8 cellular contexts compared by ENCODE assay signal in genomic region chr1:225777583-225778411, GRCh38. TPM values are rescaled to one million over a fixed set of nuclear protein-coding genes. Genes with fewer than 3 reads are reported as not detected.
A peak's percentile ranks its signal among the peaks of the same experiment; 100 is the strongest.
DNase-seq lines count a peak whose midpoint lies in the region; ATAC-seq and TF ChIP-seq lines count a peak whose summit lies in the region.

A gene with protein sequence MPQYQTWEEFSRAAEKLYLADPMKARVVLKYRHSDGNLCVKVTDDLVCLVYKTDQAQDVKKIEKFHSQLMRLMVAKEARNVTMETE (plus strand): TSS chr1:225777826. CDS start chr1:225777941, 115 bp downstream.

- H3K4me1 ChIP-seq in BLaER1 treated with 17β-estradiol and CSF1 and Interleukin-3, amounts not matched to agents 10 nM and 100 nM, result peaks cover 42 to 58% (median 52%) of the 10 kb centered on the region in 10 experiments

- peaks cover 15 to 41% (median 35%) of the 10 kb centered on the region in 11 experiments for H3K36me3 ChIP-seq in BLaER1 treated with 17β-estradiol and CSF1 and Interleukin-3, amounts not matched to agents 10 nM and 100 nM

- peak within 1 kb of the TSS; percentile 87 to 97 (median 96) for H3K4me2 ChIP-seq in BLaER1 treated with 17β-estradiol and CSF1 and Interleukin-3, amounts not matched to agents 10 nM and 100 nM

- peak; percentile 77 for DNase-seq in GM19240 (ENCODE audit: insufficient read length, low spot score)
- DNase-seq in NCI-H524 treated with DMSO at 0.1 percent for 48 hours (lab: John Stamatoyannopoulos, UW), result peak; percentile 89
- peak; percentile 99 for DNase-seq in activated CD4-positive, alpha-beta T cell treated with anti-CD3 and anti-CD28 coated beads for 48 hours
- peak; percentile 99 for DNase-seq in coronary artery (ENCODE audit: low spot score)
- DNase-seq in left colon, result peak; percentile 99
- peak; percentile 99 for DNase-seq in stimulated activated CD4-positive, alpha-beta T cell treated with anti-CD3 and anti-CD28 coated beads, Interleukin-1b, Interleukin-23, amount 100 ng/mL, for 48 hours

- peak; percentile 99 for ATAC-seq in HG03460 (IDR thresholded peaks at IDR 0.05; ENCODE audit: unreplicated experiment)
- ATAC-seq in left colon, result peak; percentile 95

- no peaks in the 10 kb centered on the region for H3K27me3 ChIP-seq in BLaER1 treated with 17β-estradiol and CSF1 and Interleukin-3, amounts not matched to agents 10 nM and 100 nM

- peaks cover 16 to 45% (median 31%) of the 10 kb centered on the region in 11 experiments; a peak in 20 of 22 replicates for H4K20me1 ChIP-seq in BLaER1 treated with 17β-estradiol and CSF1 and Interleukin-3, amounts not matched to agents 10 nM and 100 nM

- TF ChIP-seq CTCF in coronary artery (IDR thresholded peaks at IDR 0.05), result peak; percentile 65

- peak within 1 kb of the TSS; percentile 93 to 99 (median 96) for H3K9ac ChIP-seq in BLaER1 treated with 17β-estradiol and CSF1 and Interleukin-3, amounts not matched to agents 10 nM and 100 nM

- intact Hi-C loops in left colon (cut with DNase I, micrococcal nuclease), result loop anchor here in 1 of 2 donors (10.0 kb wide), 2 partner anchors 67 to 233 kb away; no protein-coding TSS in a partner anchor

- H3K9me3 ChIP-seq in BLaER1 treated with 17β-estradiol and CSF1 and Interleukin-3, amounts not matched to agents 10 nM and 100 nM (replicated peaks in 1 of 11), result peaks cover 0 to 14% (median 7%) of the 10 kb centered on the region in 11 experiments; a peak in 7 of 22 replicates

- H3K4me3 ChIP-seq in BLaER1 treated with 17β-estradiol and CSF1 and Interleukin-3, amounts not matched to agents 10 nM and 100 nM, result peak within 1 kb of the TSS; percentile 70 to 92 (median 76)
- H3K4me3 ChIP-seq in coronary artery, result peak within 1 kb of the TSS; percentile 95

- peak within 1 kb of the TSS; percentile 93 to 99 (median 97) for H3K27ac ChIP-seq in BLaER1 treated with 17β-estradiol and CSF1 and Interleukin-3, amounts not matched to agents 10 nM and 100 nM
- peak within 1 kb of the TSS; percentile 83 to 97 for H3K27ac ChIP-seq in coronary artery

RNA-seq across cellular contexts. Expression of the gene that starts here (rescaled TPM):
- total RNA-seq in left colon, result 100 to 1,000 TPM; 186 to 202 TPM

Comparison
In these comparisons a context has a peak if more than half of its experiments do, and no peak if none do; other contexts are left out.
1. Peak in every context shown above with its lines: DNase-seq, ATAC-seq, H3K4me3 ChIP-seq and H3K27ac ChIP-seq.